ENCODE assay signal across 22 cellular contexts in genomic region chr7:43302773-43303172, GRCh38.
DNase-seq lines count a peak whose midpoint lies in the region; ATAC-seq and TF ChIP-seq lines count a peak whose summit lies in the region.
"Had no signal": no experiment of that assay in that cellular context is flagged by ENCODE, and none has a peak within 500 bp of the region (broad histone marks: within the 10 kb centered on the region; RNA-seq: fewer than 3 reads in every experiment).

No MANE protein-coding gene starts in this region.

- no peaks in the 10 kb centered on the region for H3K36me3 ChIP-seq in SJCRH30
- H3K36me3 ChIP-seq: ascending aorta, HAP-1 had no signal

- H3K36me3 Mint-ChIP-seq in activated naive CD4-positive, alpha-beta T cell treated with anti-CD3 and anti-CD28 coated beads, Interleukin-2, amount 50 U/mL, for 72 hours: no peaks in the 10 kb centered on the region
- H3K36me3 Mint-ChIP-seq: memory B cell; stimulated activated memory B cell treated with anti-CD40 and anti-IgM and Interleukin-4, amounts not matched to agents 10 μg/mL and 1 μg/mL and 100 μg/mL, for 72 hours had no signal

- no peak for ATAC-seq in activated naive CD4-positive, alpha-beta T cell treated with anti-CD3 and anti-CD28 coated beads, Interleukin-2, amount 50 U/mL, for 72 hours
- ATAC-seq in HG02798 (IDR thresholded peaks at IDR 0.05; ENCODE audit: poor library complexity, unreplicated experiment) (no peak), HG02973 (IDR thresholded peaks at IDR 0.05; ENCODE audit: unreplicated experiment) (no peak)
- ATAC-seq: left lobe of liver; stimulated activated memory B cell treated with anti-CD40 and anti-IgM and Interleukin-4, amounts not matched to agents 10 μg/mL and 1 μg/mL and 100 μg/mL, for 72 hours had no signal

- H3K4me1 ChIP-seq in SJCRH30: peaks cover 15% of the 10 kb centered on the region; the same call in 1 of the 2 replicates
- H3K4me1 ChIP-seq: ascending aorta, HAP-1, testis had no signal

- DNase-seq in activated naive CD4-positive, alpha-beta T cell treated with anti-CD3 and anti-CD28 coated beads, Interleukin-2, amount 50 U/mL, for 72 hours (ENCODE audit: low spot score in 2 of 2): no peak
- no peak for DNase-seq in activated naive CD4-positive, alpha-beta T cell (lab: John Stamatoyannopoulos, UW)
- DNase-seq in SW480 (ENCODE audit: low spot score) (peak; percentile 26), choroid plexus epithelial cell (ENCODE audit: low read depth) (peak; percentile 37), SJCRH30 (no peak)
- DNase-seq: activated CD4-positive, alpha-beta T cell treated with anti-CD3 and anti-CD28 coated beads for 1 hour; activated CD8-positive, alpha-beta memory T cell treated with anti-CD3 and anti-CD28 coated beads for 24 hours; activated T-cell treated with anti-CD3 and anti-CD28 coated beads, Interleukin-2, amount 50 U/mL, for 4 hours; DMS153; NCI-H446; posterior cingulate gyrus; testis had no signal

- no peaks in the 10 kb centered on the region for H3K9me3 Mint-ChIP-seq in activated naive CD4-positive, alpha-beta T cell treated with anti-CD3 and anti-CD28 coated beads, Interleukin-2, amount 50 U/mL, for 72 hours
- H3K9me3 Mint-ChIP-seq: activated T-cell treated with anti-CD3 and anti-CD28 coated beads, Interleukin-2, amount 50 U/mL, for 4 hours; memory B cell; stimulated activated memory B cell treated with anti-CD40 and anti-IgM and Interleukin-4, amounts not matched to agents 10 μg/mL and 1 μg/mL and 100 μg/mL, for 72 hours; T-helper 1 cell treated with Interleukin-12 subunit alpha and Interleukin-12 subunit beta and Interleukin-4 antibody, amounts not matched to agents 30 μg/mL and 1 μg/mL, for 36 hours had no signal

- H3K27ac Mint-ChIP-seq in activated naive CD4-positive, alpha-beta T cell treated with anti-CD3 and anti-CD28 coated beads, Interleukin-2, amount 50 U/mL, for 72 hours: peak overlapping the region; percentile 18 to 44
- H3K27ac Mint-ChIP-seq: B cell; memory B cell; stimulated activated memory B cell treated with anti-CD40 and anti-IgM and Interleukin-4, amounts not matched to agents 10 μg/mL and 1 μg/mL and 100 μg/mL, for 72 hours; T-helper 1 cell treated with Interleukin-12 subunit alpha and Interleukin-12 subunit beta and Interleukin-4 antibody, amounts not matched to agents 30 μg/mL and 1 μg/mL, for 36 hours had no signal

- TF ChIP-seq CTCF in choroid plexus epithelial cell (conservative IDR thresholded peaks at IDR 0.05; ENCODE audit: low read depth, low read length): no peak

- H3K4me3 ChIP-seq in choroid plexus epithelial cell (ENCODE audit: low read depth, low read length) (no peak overlapping the region), SJCRH30 (no peak overlapping the region)
- H3K4me3 ChIP-seq: ascending aorta, HAP-1, SK-N-MC, testis had no signal

- H3K27ac ChIP-seq in SJCRH30: no peak overlapping the region
- H3K27ac ChIP-seq: ascending aorta, SK-N-MC, testis had no signal

- H3K9me3 ChIP-seq in SJCRH30 (replicated peaks): no peaks in the 10 kb centered on the region
- H3K9me3 ChIP-seq: ascending aorta, HAP-1, testis had no signal

- H3K27me3 ChIP-seq in SJCRH30: no peaks in the 10 kb centered on the region; the same call in 1 of the 2 replicates
- H3K27me3 ChIP-seq: ascending aorta, testis had no signal

Comparison
In these comparisons a context has a peak if more than half of its experiments do, and no peak if none do; other contexts are left out.
1. DNase-seq: peak in SW480 (single experiment) and choroid plexus epithelial cell (single experiment); none in activated naive CD4-positive, alpha-beta T cell treated with anti-CD3 and anti-CD28 coated beads, Interleukin-2, amount 50 U/mL, for 72 hours (0 of 2), activated naive CD4-positive, alpha-beta T cell (0 of 4) and SJCRH30 (0 of 2).